Comparison of ENCODE assay signal across 1 cellular context in the genomic region with DNA sequence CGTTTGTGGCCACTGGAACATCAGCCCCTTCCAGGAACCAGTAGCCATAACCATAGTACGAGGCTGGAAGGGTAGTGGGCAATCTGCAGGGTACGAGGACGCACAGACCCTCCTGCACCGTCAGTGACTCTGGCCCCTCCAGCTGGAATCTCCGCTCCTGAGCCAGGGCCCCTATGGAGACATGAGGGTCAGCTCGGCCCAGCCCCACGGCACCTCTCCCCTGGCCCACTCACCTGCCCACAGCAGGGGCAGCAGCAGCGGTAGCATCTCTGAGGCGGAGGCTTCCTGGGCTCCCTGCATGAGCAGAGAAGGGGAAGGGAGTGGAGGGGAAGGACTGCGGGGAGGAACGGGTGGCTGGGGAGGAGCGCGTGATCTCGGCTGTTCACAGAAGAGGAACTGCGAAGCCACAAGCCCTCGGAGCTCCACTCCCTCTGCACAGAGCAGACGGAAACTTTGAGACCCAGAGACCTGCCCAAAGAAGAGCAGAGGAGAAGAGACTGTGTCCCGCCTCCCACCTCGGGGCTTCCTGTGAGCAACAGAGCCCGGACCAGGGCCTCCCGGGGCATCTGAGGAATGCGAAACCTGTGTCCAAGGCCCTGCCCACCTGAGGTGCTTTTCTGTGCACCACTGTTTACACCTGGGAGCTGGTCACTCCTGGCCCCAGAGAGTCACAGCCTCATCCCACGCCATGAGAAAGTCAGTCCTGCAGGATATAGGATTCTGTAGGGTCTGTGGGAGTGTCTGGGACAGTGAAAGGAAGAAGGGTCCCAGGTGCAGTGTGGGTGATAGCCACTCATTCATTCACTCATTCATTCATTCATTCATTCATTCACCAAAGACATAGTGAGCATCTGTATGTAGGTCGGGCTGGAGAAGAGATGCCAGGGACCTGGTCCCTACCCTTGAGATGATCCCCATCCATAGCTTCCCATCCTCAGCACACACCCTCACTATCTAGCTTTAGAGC.
TF ChIP-seq lines count a peak whose summit lies in the region.

Gene SIGLEC6 (minus strand): TSS at position 322 of the 967 bp plus-strand sequence. CDS start 22 bp downstream, at position 300.

TF ChIP-seq in HepG2, 621 proteins besides CTCF, POLR2A, EP300 and RAD21 (continued from another document):
- TF ChIP-seq ZHX2 (IDR thresholded peaks at IDR 0.05; ENCODE audit: low read depth), result no peak
- no peak for TF ChIP-seq ZHX2 (CRISPR knock-in tag; IDR thresholded peaks at IDR 0.05; ENCODE audit: borderline replicate concordance)
- no peak for TF ChIP-seq CREBL2 (CRISPR knock-in tag; IDR thresholded peaks at IDR 0.05; ENCODE audit: borderline replicate concordance)
- TF ChIP-seq ZBTB20 (CRISPR knock-in tag; IDR thresholded peaks at IDR 0.05; ENCODE audit: borderline replicate concordance, low read depth), result no peak
- TF ChIP-seq SATB2 (CRISPR knock-in tag; IDR thresholded peaks at IDR 0.05), result no peak
- TF ChIP-seq ZNF530 (CRISPR knock-in tag; IDR thresholded peaks at IDR 0.05; ENCODE audit: low read depth), result no peak
- TF ChIP-seq HDAC6 (IDR thresholded peaks at IDR 0.05; ENCODE audit: low read depth, low read length), result no peak
